In genomic region chr2:232890896-232891601, GRCh38 we compare ENCODE assay signal across 9 cellular contexts. TPM values are rescaled to one million over a fixed set of nuclear protein-coding genes. Genes with fewer than 3 reads are reported as not detected.
DNase-seq lines count a peak whose midpoint lies in the region; ATAC-seq and TF ChIP-seq lines count a peak whose summit lies in the region.
"Had no signal": no experiment of that assay in that cellular context is flagged by ENCODE, and none has a peak within 500 bp of the region (broad histone marks: within the 10 kb centered on the region; RNA-seq: fewer than 3 reads in every experiment).

No MANE protein-coding gene starts in this region.

- H3K27me3 ChIP-seq in Caco-2 (replicated peaks; ENCODE audit: control insufficient read depth, insufficient read depth, low read length): no peaks in the 10 kb centered on the region
- peaks cover 2 to 37% of the 10 kb centered on the region in 2 experiments for H3K27me3 ChIP-seq in mesenchymal stem cell (ENCODE audit: control insufficient read depth in 1 of 2, insufficient read depth in 1 of 2, low read length in 2 of 2)
- H3K27me3 ChIP-seq in naive thymus-derived CD4-positive, alpha-beta T cell (ENCODE audit: control insufficient read depth in 2 of 2, insufficient read depth in 2 of 2, low read length in 2 of 2): no peaks in the 10 kb centered on the region

- intact Hi-C loops in Caco-2 (cut with micrococcal nuclease; ENCODE audit: unreplicated experiment): no loop called here
- intact Hi-C loops in naive thymus-derived CD4-positive, alpha-beta T cell (cut with micrococcal nuclease): no loop called here

- H3K36me3 Mint-ChIP-seq in Caco-2 (ENCODE audit: insufficient read depth, unreplicated experiment): no peaks in the 10 kb centered on the region
- H3K36me3 Mint-ChIP-seq in naive thymus-derived CD4-positive, alpha-beta T cell: no peaks in the 10 kb centered on the region

- no peaks in the 10 kb centered on the region for H3K79me1 ChIP-seq in mesenchymal stem cell (replicated peaks; ENCODE audit: low read length, poor library complexity, severe bottlenecking)

- H3K23ac ChIP-seq in mesenchymal stem cell (ENCODE audit: low read length in 2 of 2): no peak overlapping the region

- H3K4me2 ChIP-seq in mesenchymal stem cell (ENCODE audit: low read length, poor library complexity, severe bottlenecking): peak overlapping the region; percentile 13

- H2BK5ac ChIP-seq in mesenchymal stem cell (ENCODE audit: low read depth, low read length, poor library complexity, severe bottlenecking): no peak overlapping the region

- POLR2A ChIA-PET in Caco-2 (lab: Charles Lee): no interaction called here
- POLR2A ChIA-PET in naive thymus-derived CD4-positive, alpha-beta T cell (lab: Charles Lee): no interaction called here

- BruUV-seq in Caco-2 (replicated peaks; lab: Mats Ljungman, UMichigan): no TSS peak

- peak overlapping the region in 1 of 2 experiments; percentile 36 for H3K14ac ChIP-seq in mesenchymal stem cell (ENCODE audit: low read length in 2 of 2)

- H3K4ac ChIP-seq in mesenchymal stem cell (ENCODE audit: low read depth in 1 of 2, low read length in 2 of 2): no peak overlapping the region

- H2BK120ac ChIP-seq in mesenchymal stem cell (ENCODE audit: low read depth, low read length): no peak overlapping the region

- H3K27ac Mint-ChIP-seq in Caco-2 (ENCODE audit: unreplicated experiment): peak overlapping the region; percentile 16
- H3K27ac Mint-ChIP-seq in naive thymus-derived CD4-positive, alpha-beta T cell: no peak overlapping the region
- H3K27ac Mint-ChIP-seq: stimulated activated naive CD8-positive, alpha-beta T cell treated with anti-CD3 and anti-CD28 coated beads, Interleukin-15, Interleukin-2, amounts not matched to agents 100 ng/mL and 50 ng/mL, for 24 hours had no signal

- no peaks in the 10 kb centered on the region for H3K36me3 ChIP-seq in Caco-2 (ENCODE audit: control insufficient read depth, insufficient read depth, low read length)
- no peaks in the 10 kb centered on the region for H3K36me3 ChIP-seq in mesenchymal stem cell (ENCODE audit: control insufficient read depth in 1 of 2, insufficient read depth in 2 of 2, low read depth in 1 of 2, low read length in 2 of 2)
- no peaks in the 10 kb centered on the region for H3K36me3 ChIP-seq in naive thymus-derived CD4-positive, alpha-beta T cell (ENCODE audit: control insufficient read depth in 2 of 3, insufficient read depth in 3 of 3, low read length in 3 of 3)

- no peak overlapping the region for H2AFZ ChIP-seq in mesenchymal stem cell (ENCODE audit: low read depth, low read length)

- no peak overlapping the region for H2AK5ac ChIP-seq in mesenchymal stem cell (ENCODE audit: low read length, severe bottlenecking)

- peak overlapping the region; percentile 29 for H4K8ac ChIP-seq in mesenchymal stem cell (ENCODE audit: low read length)

- no peak overlapping the region for H3K18ac ChIP-seq in mesenchymal stem cell (ENCODE audit: low read depth in 1 of 2, low read length in 2 of 2)

- 55% methylated on average over 23 of the region's 23 CpGs for WGBS in mesenchymal stem cell

- no peak overlapping the region for H3K9ac ChIP-seq in mesenchymal stem cell (ENCODE audit: low read length)

- no peak overlapping the region for H2BK15ac ChIP-seq in mesenchymal stem cell (ENCODE audit: low read depth, poor library complexity, severe bottlenecking)

- H2BK12ac ChIP-seq in mesenchymal stem cell (ENCODE audit: low read length in 2 of 2): no peak overlapping the region

- peak in 1 of 2 experiments; percentile 24 for DNase-seq in Caco-2
- DNase-seq in NCI-H2029 treated with DMSO at 0.1 percent for 48 hours (lab: John Stamatoyannopoulos, UW): peak; percentile 81
- peak; percentile 17 to 23 for DNase-seq in cardiac fibroblast (ENCODE audit: low read depth in 2 of 2)
- DNase-seq in mesenchymal stem cell: no peak
- DNase-seq in naive thymus-derived CD4-positive, alpha-beta T cell: no peak
- no peak for DNase-seq in MV-4-11 (lab: John Stamatoyannopoulos, UW)

- CTCF ChIA-PET in Caco-2 (lab: Charles Lee): interaction anchor here (0.6 kb wide), 1 partner anchor 138 kb away, joined by 3 read pairs; no protein-coding TSS in a partner anchor
- CTCF ChIA-PET in naive thymus-derived CD4-positive, alpha-beta T cell (lab: Charles Lee): no interaction called here

- no peaks in the 10 kb centered on the region for H3K27me3 Mint-ChIP-seq in Caco-2 (ENCODE audit: insufficient read depth, unreplicated experiment)
- H3K27me3 Mint-ChIP-seq in naive thymus-derived CD4-positive, alpha-beta T cell: peaks cover 0 to 25% (median 16%) of the 10 kb centered on the region in 5 donors

- H3K9me3 ChIP-seq in Caco-2: no peaks in the 10 kb centered on the region
- H3K9me3 ChIP-seq in mesenchymal stem cell (ENCODE audit: control insufficient read depth, low read length): no peaks in the 10 kb centered on the region
- H3K9me3 ChIP-seq in naive thymus-derived CD4-positive, alpha-beta T cell (ENCODE audit: control insufficient read depth in 2 of 3, low read length in 3 of 3): no peaks in the 10 kb centered on the region

- ATAC-seq in naive thymus-derived CD4-positive, alpha-beta T cell: no peak
- no peak for ATAC-seq in HG03108 (IDR thresholded peaks at IDR 0.05; ENCODE audit: unreplicated experiment)
- no peak for ATAC-seq in GM21619 (IDR thresholded peaks at IDR 0.05; ENCODE audit: unreplicated experiment)

- no peaks in the 10 kb centered on the region for H3K4me1 ChIP-seq in Caco-2
- peaks cover 20% of the 10 kb centered on the region for H3K4me1 ChIP-seq in mesenchymal stem cell (ENCODE audit: control insufficient read depth, insufficient read depth, low read depth, low read length)
- H3K4me1 ChIP-seq in naive thymus-derived CD4-positive, alpha-beta T cell (ENCODE audit: control insufficient read depth in 2 of 2, insufficient read depth in 2 of 2, low read length in 2 of 2): no peaks in the 10 kb centered on the region

- TF ChIP-seq CTCF in Caco-2 (IDR thresholded peaks at IDR 0.05; ENCODE audit: insufficient read depth in 1 of 2, low read depth in 1 of 2, low read length in 1 of 2, severe bottlenecking in 1 of 2, unreplicated experiment in 1 of 2): no peak
- TF ChIP-seq CTCF in cardiac fibroblast (IDR thresholded peaks at IDR 0.05; ENCODE audit: low read depth, low read length): no peak

- no peak overlapping the region for H3K27ac ChIP-seq in mesenchymal stem cell (ENCODE audit: low read length, poor library complexity, severe bottlenecking)
- no peak overlapping the region for H3K27ac ChIP-seq in naive thymus-derived CD4-positive, alpha-beta T cell (ENCODE audit: low read depth, low read length)

- no peak overlapping the region for H3K4me3 Mint-ChIP-seq in Caco-2 (ENCODE audit: unreplicated experiment)
- peak overlapping the region in 1 of 10 donors; percentile 23 for H3K4me3 Mint-ChIP-seq in naive thymus-derived CD4-positive, alpha-beta T cell
- H3K4me3 Mint-ChIP-seq: stimulated activated naive CD8-positive, alpha-beta T cell treated with anti-CD3 and anti-CD28 coated beads, Interleukin-15, Interleukin-2, amounts not matched to agents 100 ng/mL and 50 ng/mL, for 24 hours had no signal

- H3K4me3 ChIP-seq in Caco-2 (ENCODE audit: low read depth, low read length) (no peak overlapping the region), cardiac fibroblast (replicated peaks in 1 of 2; ENCODE audit: low read depth in 2 of 2, low read length in 2 of 2) (no peak overlapping the region), mesenchymal stem cell (ENCODE audit: insufficient read depth in 1 of 2, low read depth in 1 of 2, low read length in 2 of 2) (no peak overlapping the region)
- no peak overlapping the region for H3K4me3 ChIP-seq in naive thymus-derived CD4-positive, alpha-beta T cell (ENCODE audit: low read length)

- no peak overlapping the region for H4K91ac ChIP-seq in mesenchymal stem cell (ENCODE audit: low read length)

- no peaks in the 10 kb centered on the region for H3K4me1 Mint-ChIP-seq in Caco-2 (ENCODE audit: low read depth, unreplicated experiment)
- peaks cover 0 to under 1% (median 0%) of the 10 kb centered on the region in 7 donors for H3K4me1 Mint-ChIP-seq in naive thymus-derived CD4-positive, alpha-beta T cell

- no peaks in the 10 kb centered on the region for H3K9me3 Mint-ChIP-seq in Caco-2 (ENCODE audit: unreplicated experiment)
- H3K9me3 Mint-ChIP-seq in naive thymus-derived CD4-positive, alpha-beta T cell: no peaks in the 10 kb centered on the region
- H3K9me3 Mint-ChIP-seq: stimulated activated naive CD8-positive, alpha-beta T cell treated with anti-CD3 and anti-CD28 coated beads, Interleukin-15, Interleukin-2, amounts not matched to agents 100 ng/mL and 50 ng/mL, for 24 hours had no signal

RNA-seq across cellular contexts. Expression of gene SNORC, which starts 21.0 kb away (rescaled TPM):
- 4.3 and 4.8 TPM in 2 replicates for total RNA-seq in Caco-2 (2022)
- polyA plus RNA-seq in mesenchymal stem cell (2013, experiment 1 of 2): 0.95 TPM
- polyA plus RNA-seq in mesenchymal stem cell (2013, experiment 2 of 2): 0.90 TPM
- total RNA-seq in naive thymus-derived CD4-positive, alpha-beta T cell: 1 to 10 TPM; 1.2 to 3.6 (median 1.6) TPM
- not detected for polyA plus RNA-seq in naive thymus-derived CD4-positive, alpha-beta T cell

Comparison
In these comparisons a context has a peak if more than half of its experiments do, and no peak if none do; other contexts are left out.
1. DNase-seq: peak in NCI-H2029 treated with DMSO at 0.1 percent for 48 hours (single experiment) and cardiac fibroblast (2 of 2); none in mesenchymal stem cell (single experiment), naive thymus-derived CD4-positive, alpha-beta T cell (0 of 9) and MV-4-11 (single experiment).